8 cellular contexts compared by ENCODE assay signal in genomic region chr15:63234479-63234878, GRCh38. TPM values are rescaled to one million over a fixed set of nuclear protein-coding genes. Genes with fewer than 3 reads are reported as not detected.
DNase-seq lines count a peak whose midpoint lies in the region; ATAC-seq and TF ChIP-seq lines count a peak whose summit lies in the region.

No MANE protein-coding gene starts in this region.

- DNase-seq in CD14-positive monocyte (ENCODE audit: low spot score) = no peak
- no peak for DNase-seq in T-cell
- DNase-seq in head of caudate nucleus = peak in 27 of 42 donors; percentile 2 to 57 (median 22)
- DNase-seq in trophoblast cell = peak in 1 of 2 donors; percentile 52
- DNase-seq in activated CD4-positive, alpha-beta T cell treated with anti-CD3 and anti-CD28 coated beads for 4 hours = no peak
- no peak for DNase-seq in amniotic stem cell (lab: John Stamatoyannopoulos, UW)
- no peak for DNase-seq in stimulated activated naive CD4-positive, alpha-beta T cell treated with Interleukin-2 at 50 U/mL for 16 hours (lab: John Stamatoyannopoulos, UW)
- no peak for DNase-seq in activated T-cell treated with anti-CD3 and anti-CD28 coated beads, Interleukin-2, amount 50 U/mL, for 4 hours

- H3K4me1 Mint-ChIP-seq in CD14-positive monocyte = peaks cover 75% of the 10 kb centered on the region
- H3K4me1 Mint-ChIP-seq in T-cell = peaks cover 78 to 86% (median 79%) of the 10 kb centered on the region in 3 donors
- H3K4me1 Mint-ChIP-seq in activated T-cell treated with anti-CD3 and anti-CD28 coated beads, Interleukin-2, amount 50 U/mL, for 4 hours (ENCODE audit: low read depth) = peaks cover 75% of the 10 kb centered on the region

- no peak for ATAC-seq in T-cell (replicated peaks in 1 of 4)
- no peak for ATAC-seq in activated T-cell treated with anti-CD3 and anti-CD28 coated beads, Interleukin-2, amount 50 U/mL, for 4 hours

- H4K12ac ChIP-seq in trophoblast cell (ENCODE audit: low read depth, low read length) = no peak overlapping the region

- H3K27ac Mint-ChIP-seq in CD14-positive monocyte (peak overlapping the region; percentile 79 to 94 (median 92)), T-cell (peak overlapping the region; percentile 42 to 61)

- H3K14ac ChIP-seq in trophoblast cell (ENCODE audit: low read length) = no peak overlapping the region

- CTCF ChIA-PET in T-cell (lab: Charles Lee) = no interaction called here

- peak overlapping the region; percentile 29 for H3K18ac ChIP-seq in trophoblast cell (ENCODE audit: low read length)

- H2BK5ac ChIP-seq in trophoblast cell (ENCODE audit: low read depth, low read length, poor library complexity) = no peak overlapping the region

- H3K4me1 ChIP-seq in trophoblast cell (ENCODE audit: control insufficient read depth in 1 of 2, insufficient read depth in 2 of 2, low read length in 2 of 2) = peaks cover 2 to 6% of the 10 kb centered on the region in 2 experiments

- peak overlapping the region; percentile 15 for H3K4ac ChIP-seq in trophoblast cell (ENCODE audit: low read depth, low read length)

- H3K4me3 ChIP-seq in trophoblast cell (ENCODE audit: low read depth, low read length) = no peak overlapping the region

- no peaks in the 10 kb centered on the region for H3K36me3 ChIP-seq in trophoblast cell (ENCODE audit: control insufficient read depth in 1 of 2, insufficient read depth in 2 of 2, low read length in 2 of 2)

- intact Hi-C loops in CD14-positive monocyte (cut with micrococcal nuclease) = loop anchor here (5.0 kb wide), 2 partner anchors 42 to 43 kb away; partner anchors contain the start of gene APH1B (in 1 of the 2)
- intact Hi-C loops in head of caudate nucleus (cut with DNase I) = no loop called here

- H3K36me3 Mint-ChIP-seq in CD14-positive monocyte = peaks cover 8 to 22% of the 10 kb centered on the region in 2 donors
- peaks cover 19% of the 10 kb centered on the region for H3K36me3 Mint-ChIP-seq in T-cell
- peaks cover 25% of the 10 kb centered on the region for H3K36me3 Mint-ChIP-seq in activated T-cell treated with anti-CD3 and anti-CD28 coated beads, Interleukin-2, amount 50 U/mL, for 4 hours (ENCODE audit: insufficient read depth)

- H3K9me3 Mint-ChIP-seq in CD14-positive monocyte (no peaks in the 10 kb centered on the region), T-cell (no peaks in the 10 kb centered on the region)
- no peaks in the 10 kb centered on the region for H3K9me3 Mint-ChIP-seq in activated T-cell treated with anti-CD3 and anti-CD28 coated beads, Interleukin-2, amount 50 U/mL, for 4 hours

- H3K79me2 ChIP-seq in trophoblast cell (ENCODE audit: control insufficient read depth, insufficient read depth, low read length, poor library complexity) = no peaks in the 10 kb centered on the region

- no peak for TF ChIP-seq CTCF in CD14-positive monocyte (IDR thresholded peaks at IDR 0.05)

- H3K27me3 ChIP-seq in trophoblast cell (ENCODE audit: insufficient read depth, low read length) = no peaks in the 10 kb centered on the region

- no peaks in the 10 kb centered on the region for H3K27me3 Mint-ChIP-seq in CD14-positive monocyte (ENCODE audit: low read depth in 3 of 3)
- no peaks in the 10 kb centered on the region for H3K27me3 Mint-ChIP-seq in T-cell
- no peaks in the 10 kb centered on the region for H3K27me3 Mint-ChIP-seq in activated T-cell treated with anti-CD3 and anti-CD28 coated beads, Interleukin-2, amount 50 U/mL, for 4 hours (ENCODE audit: low read depth)

- H3K4me3 Mint-ChIP-seq in CD14-positive monocyte (no peak overlapping the region), T-cell (peak overlapping the region in 1 of 3 donors; percentile 43)
- H3K4me3 Mint-ChIP-seq in activated T-cell treated with anti-CD3 and anti-CD28 coated beads, Interleukin-2, amount 50 U/mL, for 4 hours = no peak overlapping the region

- H3K79me1 ChIP-seq in trophoblast cell (ENCODE audit: low read length) = peaks cover 2% of the 10 kb centered on the region

- no peak overlapping the region for H3K23ac ChIP-seq in trophoblast cell (ENCODE audit: low read length)

- H3K9ac ChIP-seq in trophoblast cell (ENCODE audit: low read length) = no peak overlapping the region

- no peak overlapping the region for H4K91ac ChIP-seq in trophoblast cell (ENCODE audit: low read depth, low read length)

- H3K9me3 ChIP-seq in trophoblast cell (ENCODE audit: insufficient read depth, low read depth, low read length) = peaks cover 1% of the 10 kb centered on the region

- no peak overlapping the region for H2BK120ac ChIP-seq in trophoblast cell (ENCODE audit: insufficient read depth, low read length, poor library complexity)

- H3K4me2 ChIP-seq in trophoblast cell (ENCODE audit: low read length) = no peak overlapping the region

- H4K8ac ChIP-seq in trophoblast cell (ENCODE audit: low read depth, low read length) = no peak overlapping the region

- no peak overlapping the region for H2AK5ac ChIP-seq in trophoblast cell (ENCODE audit: low read length)

- no peak overlapping the region for H3K27ac ChIP-seq in trophoblast cell (ENCODE audit: low read depth, low read length)

- H2AFZ ChIP-seq in trophoblast cell (ENCODE audit: insufficient read depth, low read length, poor library complexity) = no peak overlapping the region

- peak overlapping the region; percentile 73 for H2BK12ac ChIP-seq in trophoblast cell (ENCODE audit: low read length)

- WGBS in trophoblast cell (ENCODE audit: extremely low coverage, insufficient coverage, insufficient read length) = no CpG with 5 or more reads among the region's 5 CpGs

- POLR2A ChIA-PET in T-cell (lab: Charles Lee) = no interaction called here

RNA-seq across cellular contexts. Expression of gene APH1B, which starts 42.9 kb away (rescaled TPM):
- polyA plus RNA-seq in CD14-positive monocyte = 10 to 100 TPM; 54.8 to 57.1 TPM
- total RNA-seq in T-cell = 10 to 100 TPM; 17.0 to 27.4 (median 20.9) TPM
- 5.0 and 5.7 TPM in 2 replicates for polyA plus RNA-seq in trophoblast cell (2013)
- total RNA-seq in activated T-cell treated with anti-CD3 and anti-CD28 coated beads, Interleukin-2, amount 50 U/mL, for 4 hours = 1 to 10 TPM; 1.9 to 4.2 (median 3.7) TPM

RNA-seq across cellular contexts. Expression of gene RAB8B, which starts 45.1 kb away (rescaled TPM):
- polyA plus RNA-seq in CD14-positive monocyte = 10 to 100 TPM; 58.9 to 77.3 TPM
- 10 to 100 TPM; 52.2 to 66.7 (median 55.7) TPM for total RNA-seq in T-cell
- 72.5 and 74.2 TPM in 2 replicates for polyA plus RNA-seq in trophoblast cell (2013)
- 100 to 1,000 TPM; 127 to 166 (median 152) TPM for total RNA-seq in activated T-cell treated with anti-CD3 and anti-CD28 coated beads, Interleukin-2, amount 50 U/mL, for 4 hours

Comparison
In these comparisons a context has a peak if more than half of its experiments do, and no peak if none do; other contexts are left out.
1. DNase-seq: peak in head of caudate nucleus (27 of 42); none in CD14-positive monocyte (single experiment), T-cell (0 of 34), activated CD4-positive, alpha-beta T cell treated with anti-CD3 and anti-CD28 coated beads for 4 hours (0 of 2), amniotic stem cell (single experiment), stimulated activated naive CD4-positive, alpha-beta T cell treated with Interleukin-2 at 50 U/mL for 16 hours (single experiment) and activated T-cell treated with anti-CD3 and anti-CD28 coated beads, Interleukin-2, amount 50 U/mL, for 4 hours (single experiment).